In the genomic region with DNA sequence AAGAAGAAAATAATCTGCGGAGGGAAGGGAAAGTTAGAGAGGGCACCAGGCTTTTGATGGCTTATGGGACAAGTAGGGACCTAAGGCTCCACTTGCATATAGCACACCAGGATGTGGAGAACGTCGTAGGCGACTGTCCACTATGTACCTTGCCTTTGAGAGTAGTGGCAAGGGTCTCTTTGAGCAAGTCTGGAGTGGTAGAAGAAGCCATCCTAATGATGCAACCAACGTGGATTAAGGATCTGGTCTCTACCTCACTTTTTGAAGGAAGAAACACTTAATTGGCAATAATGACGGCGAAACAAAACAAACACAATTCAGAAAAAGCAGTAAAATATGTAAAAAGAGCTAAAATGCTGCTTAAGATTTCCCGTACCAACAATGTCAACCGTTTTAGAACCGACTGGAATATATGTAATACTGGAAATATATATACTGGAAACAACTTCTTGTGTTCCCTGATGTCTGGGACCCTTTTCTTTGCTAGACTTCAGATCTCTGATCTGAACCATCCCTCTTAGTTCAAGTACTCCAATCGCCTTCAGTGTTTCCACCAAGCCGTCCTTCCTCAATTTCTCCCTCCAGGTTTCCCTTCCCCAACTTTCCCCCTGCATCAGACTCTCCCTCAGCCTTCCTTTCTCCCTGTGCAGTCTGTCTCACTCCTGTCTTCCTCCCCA, we compare ENCODE assay signal across 8 cellular contexts. TPM values are rescaled to one million over a fixed set of nuclear protein-coding genes. Genes with fewer than 3 reads are reported as not detected.
A peak's percentile ranks its signal among the peaks of the same experiment; 100 is the strongest.
DNase-seq lines count a peak whose midpoint lies in the region; ATAC-seq, FAIRE-seq and TF ChIP-seq lines count a peak whose summit lies in the region.

No MANE protein-coding gene starts in this region.

- in situ Hi-C loops in K562 (cut with MboI), result no loop called here

- no peak for TF ChIP-seq EP300 in K562 (IDR thresholded peaks at IDR 0.05; ENCODE audit: low read length)

- H3K79me2 ChIP-seq in K562 (ENCODE audit: control insufficient read depth, insufficient read depth, low read length), result peaks cover 42% of the 10 kb centered on the region

- ATAC-seq in heart left ventricle, result no peak
- no peak for ATAC-seq in Right ventricle myocardium inferior
- no peak for ATAC-seq in K562
- no peak for ATAC-seq in lung (ENCODE audit: insufficient read depth, low FRiP score)
- ATAC-seq in HG03469 (IDR thresholded peaks at IDR 0.05; ENCODE audit: unreplicated experiment), result no peak
- no peak for ATAC-seq in GM19395 (IDR thresholded peaks at IDR 0.05; ENCODE audit: unreplicated experiment)
- ATAC-seq in GM21360 (IDR thresholded peaks at IDR 0.05; ENCODE audit: unreplicated experiment), result no peak

- no peaks in the 10 kb centered on the region for H3K9me3 ChIP-seq in heart left ventricle
- H3K9me3 ChIP-seq in K562 (replicated peaks; ENCODE audit: control insufficient read depth, insufficient read depth, low read depth, low read length), result no peaks in the 10 kb centered on the region
- no peaks in the 10 kb centered on the region for H3K9me3 ChIP-seq in lung (ENCODE audit: control insufficient read depth in 2 of 2, insufficient read depth in 1 of 2, low read length in 1 of 2)

- no peak for DNase-seq in heart left ventricle
- no peak for DNase-seq in Right ventricle myocardium inferior (ENCODE audit: missing footprints)
- peak in 1 of 4 experiments; percentile 28 for DNase-seq in K562 (ENCODE audit: extremely low read depth in 1 of 4, low spot score in 3 of 4)
- no peak for DNase-seq in lung (ENCODE audit: low spot score)

- H3K27ac ChIP-seq in heart left ventricle (peak overlapping the region; percentile 51 to 100 (median 100)), K562 (ENCODE audit: extremely low read depth, low read depth, low read length) (peak overlapping the region; percentile 95), lung (ENCODE audit: low read depth in 1 of 2, low read length in 1 of 2) (peak overlapping the region; percentile 98 to 100), urinary bladder (ENCODE audit: low read depth) (peak overlapping the region; percentile 79)

- intact Hi-C loops in heart left ventricle (cut with DNase I), result no loop called here
- intact Hi-C loops in Right ventricle myocardium inferior (cut with DNase I), result loop anchor here (10.0 kb wide), 1 partner anchor 52 kb away; no protein-coding TSS in a partner anchor
- intact Hi-C loops in K562 (cut with micrococcal nuclease), result loop anchor here (5.0 to 10.0 kb wide), 2 partner anchors 36 to 172 kb away; no protein-coding TSS in a partner anchor

- TF ChIP-seq RAD21 in K562 (CRISPR knock-in tag; conservative IDR thresholded peaks at IDR 0.05 in 1 of 2, IDR thresholded peaks at IDR 0.05 in 1 of 2), result no peak

- TF ChIP-seq POLR2A in heart left ventricle (IDR thresholded peaks at IDR 0.05) (no peak), K562 (conservative IDR thresholded peaks at IDR 0.05) (no peak)

- TF ChIP-seq CTCF in heart left ventricle (IDR thresholded peaks at IDR 0.05) (no peak), K562 (IDR thresholded peaks at IDR 0.05 in 2 of 3, conservative IDR thresholded peaks at IDR 0.05 in 1 of 3; ENCODE audit: insufficient read depth in 2 of 3, low read depth in 1 of 3, low read length in 3 of 3) (no peak), lung (IDR thresholded peaks at IDR 0.05; ENCODE audit: control extremely low read depth, extremely low read depth) (no peak)

- H3K4me1 ChIP-seq in heart left ventricle (peaks cover 2 to 50% (median 26%) of the 10 kb centered on the region in 12 donors), K562 (replicated peaks in 1 of 2; ENCODE audit: control insufficient read depth in 2 of 2, insufficient read depth in 2 of 2, low read length in 2 of 2) (peaks cover 28 to 41% of the 10 kb centered on the region in 2 experiments; a peak in 4 of 5 replicates), lung (ENCODE audit: control insufficient read depth in 2 of 2, insufficient read depth in 2 of 2, low read length in 2 of 2) (peaks cover 3 to 7% of the 10 kb centered on the region in 2 donors), urinary bladder (ENCODE audit: insufficient read depth) (no peaks in the 10 kb centered on the region)

- peaks cover 27% of the 10 kb centered on the region for H4K20me1 ChIP-seq in K562 (replicated peaks; ENCODE audit: control insufficient read depth, insufficient read depth, low read length)

- WGBS in heart left ventricle, 4 donors, result 58 to 61% (median 59%) methylated on average over 12 of the region's 12 CpGs
- WGBS in K562 (ENCODE audit: insufficient coverage, low coverage, missing lambda C conversion rate), result 41% methylated on average over 12 of the region's 12 CpGs
- 50 to 51% methylated on average over 12 of the region's 12 CpGs for WGBS in lung, 2 donors
- 52% methylated on average over 12 of the region's 12 CpGs for WGBS in urinary bladder

- no peak for FAIRE-seq in K562 (lab: Jason Lieb, UNC)

- H3K4me3 ChIP-seq in heart left ventricle, result peak overlapping the region; percentile 46 to 100 (median 96)
- peak overlapping the region; percentile 82 for H3K4me3 ChIP-seq in K562
- H3K4me3 ChIP-seq in lung, result peak overlapping the region; percentile 52
- H3K4me3 ChIP-seq in urinary bladder (ENCODE audit: low read depth, low read length), result peak overlapping the region; percentile 42

- peak overlapping the region; percentile 96 to 98 for H3K9ac ChIP-seq in K562 (ENCODE audit: insufficient read depth in 1 of 2, low read depth in 2 of 2, low read length in 2 of 2)

- BruUV-seq in K562 (replicated peaks; lab: Mats Ljungman, UMichigan), result TSS peak; percentile 98

- CTCF ChIA-PET in K562 (lab: Yijun Ruan, JAX; ENCODE audit: low intra/inter-chr PET ratio), result no interaction called here

- peak overlapping the region; percentile 90 for H2AFZ ChIP-seq in K562 (ENCODE audit: low read depth, low read length)

- H3K9me1 ChIP-seq in K562 (ENCODE audit: control insufficient read depth, insufficient read depth, low read length), result no peaks in the 10 kb centered on the region

- H3K27me3 ChIP-seq in heart left ventricle, result no peaks in the 10 kb centered on the region
- no peaks in the 10 kb centered on the region for H3K27me3 ChIP-seq in K562 (ENCODE audit: control insufficient read depth in 2 of 2, insufficient read depth in 2 of 2, low read length in 2 of 2)
- H3K27me3 ChIP-seq in lung (ENCODE audit: control insufficient read depth, insufficient read depth), result no peaks in the 10 kb centered on the region

- POLR2A ChIA-PET in K562 (lab: Yijun Ruan, JAX), result interaction anchor here (0.6 to 1.0 kb wide), 10 partner anchors 8 to 224 kb away, joined by 3 to 8 read pairs (median 4); a partner anchor contains a TSS

- peak overlapping the region; percentile 87 for H3K4me2 ChIP-seq in K562 (ENCODE audit: insufficient read depth, low read length)

- H3K36me3 ChIP-seq in heart left ventricle (peaks cover 0 to 10% (median 0%) of the 10 kb centered on the region in 9 donors), K562 (ENCODE audit: control insufficient read depth, insufficient read depth, low read length) (peaks cover 24% of the 10 kb centered on the region), lung (ENCODE audit: control insufficient read depth in 2 of 2, insufficient read depth in 2 of 2, low read length in 2 of 2) (no peaks in the 10 kb centered on the region), urinary bladder (ENCODE audit: insufficient read depth) (no peaks in the 10 kb centered on the region)

RNA-seq across cellular contexts. Expression of a gene that starts 0.8 kb away (rescaled TPM):
- 10 to 100 TPM; 45.2 to 79.3 (median 68.5) TPM for total RNA-seq in heart left ventricle
- polyA plus RNA-seq in heart left ventricle, result 10 to 100 TPM; 33.0 to 58.6 TPM
- total RNA-seq in Right ventricle myocardium inferior, result 59.6 TPM
- 35.0 and 69.1 TPM in 2 replicates for total RNA-seq in K562 (2011; cell fraction: chromatin; rRNA removed; ENCODE audit: low replicate concordance)
- 25.7 and 30.0 TPM in 2 replicates for total RNA-seq in K562 (2011; cell fraction: nucleolus; rRNA removed)
- 48.0 and 76.6 TPM in 2 replicates for total RNA-seq in K562 (2011; cell fraction: nucleoplasm; rRNA removed)
- total RNA-seq in K562 (2014; rRNA removed), result 119 and 120 TPM in 2 replicates
- 114 and 125 TPM in 2 replicates for total RNA-seq in K562 (2014; rRNA removed; fragmentation: Illumina TruSeq; extraction: Trizol)
- 97.2 and 102 TPM in 2 replicates for total RNA-seq in K562 (2015; rRNA removed; fragmentation: Illumina TruSeq; extraction: Trizol)
- total RNA-seq in K562 (2021), result 234 and 257 TPM in 2 replicates
- 53.7 and 55.5 TPM in 2 replicates for polyA plus RNA-seq in K562 (2011; rRNA removed)
- polyA plus RNA-seq in K562 (2011; cell fraction: cytosol; rRNA removed), result 42.2 and 48.3 TPM in 2 replicates
- polyA plus RNA-seq in K562 (2011; cell fraction: nucleus; rRNA removed), result 41.0 and 48.4 TPM in 2 replicates
- 191 and 193 TPM in 2 replicates for polyA plus RNA-seq in K562 (2012)
- 199 and 203 TPM in 2 replicates for polyA plus RNA-seq in K562 (2014; fragmentation: Illumina TruSeq; extraction: Trizol)
- 10 to 100 TPM; 48.4 to 53.2 TPM for polyA plus RNA-seq in K562 (2014; fragmentation: Nextera tagmentation; extraction: Ambion mirVana)
- polyA plus RNA-seq in K562 (2014; rRNA removed), result 116 and 140 TPM in 2 replicates
- polyA minus RNA-seq in K562 (2011; rRNA and poly(A)+ RNA removed), result 36.1 and 52.7 TPM in 2 replicates
- polyA minus RNA-seq in K562 (2011; cell fraction: cytosol; rRNA and poly(A)+ RNA removed), result 70.3 and 82.8 TPM in 2 replicates
- polyA minus RNA-seq in K562 (2011; cell fraction: nucleus; rRNA and poly(A)+ RNA removed), result 17.4 and 34.9 TPM in 2 replicates
- 100 to 1,000 TPM; 104 to 138 TPM for total RNA-seq in lung
- 10 to 100 TPM; 51.7 to 60.6 TPM for polyA plus RNA-seq in lung
- total RNA-seq in urinary bladder, result 84.8 TPM
- 85.0 TPM for polyA plus RNA-seq in urinary bladder

RNA-seq across cellular contexts. Expression of a gene that starts 59.9 kb away (rescaled TPM):
- 10 to 100 TPM in 1 of 9 donors, 1 to 10 TPM in 8; 2.7 to 15.1 (median 6.3) TPM for total RNA-seq in heart left ventricle
- 1 to 10 TPM; 4.5 to 6.8 TPM for polyA plus RNA-seq in heart left ventricle
- total RNA-seq in Right ventricle myocardium inferior, result 7.1 TPM
- total RNA-seq in K562 (2011; cell fraction: chromatin; rRNA removed; ENCODE audit: low replicate concordance), result 12.4 and 38.5 TPM in 2 replicates
- 42.0 and 48.5 TPM in 2 replicates for total RNA-seq in K562 (2011; cell fraction: nucleolus; rRNA removed)
- total RNA-seq in K562 (2011; cell fraction: nucleoplasm; rRNA removed), result 31.2 and 37.3 TPM in 2 replicates
- total RNA-seq in K562 (2014; rRNA removed), result 6.0 and 9.5 TPM in 2 replicates
- total RNA-seq in K562 (2014; rRNA removed; fragmentation: Illumina TruSeq; extraction: Trizol), result 4.9 and 6.9 TPM in 2 replicates
- 10.9 and 11.0 TPM in 2 replicates for total RNA-seq in K562 (2015; rRNA removed; fragmentation: Illumina TruSeq; extraction: Trizol)
- total RNA-seq in K562 (2021), result 28.5 and 29.3 TPM in 2 replicates
- 9.7 and 22.5 TPM in 2 replicates for polyA plus RNA-seq in K562 (2011; rRNA removed)
- 35.8 and 45.0 TPM in 2 replicates for polyA plus RNA-seq in K562 (2011; cell fraction: cytosol; rRNA removed)
- polyA plus RNA-seq in K562 (2011; cell fraction: nucleus; rRNA removed), result 26.6 and 34.6 TPM in 2 replicates
- 27.8 and 28.1 TPM in 2 replicates for polyA plus RNA-seq in K562 (2012)
- polyA plus RNA-seq in K562 (2014; fragmentation: Illumina TruSeq; extraction: Trizol), result 17.4 and 17.7 TPM in 2 replicates
- 1 to 10 TPM in 1 of 2 experiments, under 1 TPM in 1; 0.92 to 3.5 TPM for polyA plus RNA-seq in K562 (2014; fragmentation: Nextera tagmentation; extraction: Ambion mirVana)
- polyA plus RNA-seq in K562 (2014; rRNA removed), result 10.9 and 12.2 TPM in 2 replicates
- polyA minus RNA-seq in K562 (2011; rRNA and poly(A)+ RNA removed), result 12.3 and 16.2 TPM in 2 replicates
- 24.0 and 24.4 TPM in 2 replicates for polyA minus RNA-seq in K562 (2011; cell fraction: cytosol; rRNA and poly(A)+ RNA removed)
- 11.2 and 12.8 TPM in 2 replicates for polyA minus RNA-seq in K562 (2011; cell fraction: nucleus; rRNA and poly(A)+ RNA removed)
- total RNA-seq in lung, result 10 to 100 TPM in 1 of 2 donors, 1 to 10 TPM in 1; 7.6 to 23.8 TPM
- 10 to 100 TPM; 12.3 to 14.8 TPM for polyA plus RNA-seq in lung
- total RNA-seq in urinary bladder, result 4.2 TPM
- 16.0 TPM for polyA plus RNA-seq in urinary bladder

Comparison
In these comparisons a context has a peak if more than half of its experiments do, and no peak if none do; other contexts are left out.
1. intact Hi-C loops: an anchor here in Right ventricle myocardium inferior (10.0 kb wide) and K562 (5.0 to 10.0 kb wide); none called in heart left ventricle.
2. H3K4me3 ChIP-seq: peak in every context shown above with its lines; median percentile 96 in heart left ventricle; 82 in K562; 52 in lung; 42 in urinary bladder.